Comparison of ENCODE assay signal across 33 cellular contexts in genomic region chr19:48023011-48023410, GRCh38. TPM values are rescaled to one million over a fixed set of nuclear protein-coding genes. Genes with fewer than 3 reads are reported as not detected.
"Had no signal": no experiment of that assay in that cellular context is flagged by ENCODE, and none has a peak within 500 bp of the region (broad histone marks: within the 10 kb centered on the region; RNA-seq: fewer than 3 reads in every experiment).

No MANE protein-coding gene starts in this region.

- DNase-seq: stimulated activated CD4-positive, alpha-beta T cell treated with anti-CD3 and anti-CD28 coated beads, Interleukin-2, amount 100 ng/mL, for 48 hours; stimulated activated CD4-positive, alpha-beta T cell treated with anti-CD3 and anti-CD28 coated beads, Interleukin-4, amount 100 ng/mL, for 1 hour; stimulated activated CD4-positive, alpha-beta T cell treated with anti-CD3 and anti-CD28 coated beads, Interleukin-4, amount 100 ng/mL, for 24 hours; stimulated activated CD4-positive, alpha-beta T cell treated with anti-CD3 and anti-CD28 coated beads, Interleukin-4, amount 100 ng/mL, for 4 hours; stimulated activated naive B cell treated with anti-CD40 and anti-IgM and Interleukin-4, amounts not matched to agents 10 μg/mL and 1 μg/mL and 100 μg/mL, for 72 hours; stimulated activated naive CD4-positive, alpha-beta T cell; stimulated activated naive CD4-positive, alpha-beta T cell treated with Interleukin-2 at 50 U/mL for 16 hours; stimulated activated naive CD8-positive, alpha-beta T cell treated with anti-CD3 and anti-CD28 coated beads, Interleukin-15, amount 100 ng/mL, for 72 hours; stimulated activated naive CD8-positive, alpha-beta T cell treated with anti-CD3 and anti-CD28 coated beads, Interleukin-15, Interleukin-2, amounts not matched to agents 100 U/mL and 50 U/mL, for 24 hours; stomach; substantia nigra; testis; thyroid gland; tibial artery; transverse colon; trophoblast cell; upper lobe of left lung; upper lobe of right lung; uterus had no signal

- H3K4me3 Mint-ChIP-seq: stimulated activated effector memory CD8-positive, alpha-beta T cell treated with anti-CD3 and anti-CD28 coated beads, Interleukin-12 subunit alpha, Interleukin-12 subunit beta, amount 100 ng/mL, for 72 hours; stimulated activated memory B cell treated with anti-CD40 and anti-IgM and Interleukin-4, amounts not matched to agents 10 μg/mL and 1 μg/mL and 100 μg/mL, for 72 hours; stimulated activated naive B cell treated with anti-CD40 and anti-IgM and Interleukin-4, amounts not matched to agents 10 μg/mL and 1 μg/mL and 100 μg/mL, for 72 hours; stimulated activated naive CD8-positive, alpha-beta T cell treated with anti-CD3 and anti-CD28 coated beads, Interleukin-15, amount 100 ng/mL, for 72 hours; stimulated activated naive CD8-positive, alpha-beta T cell treated with anti-CD3 and anti-CD28 coated beads, Interleukin-15, Interleukin-2, amounts not matched to agents 100 ng/mL and 50 ng/mL, for 24 hours; type B pancreatic cell had no signal

- H3K4me1 ChIP-seq: stomach, suprapubic skin, testis, thyroid gland, tibial artery, tibial nerve, transverse colon, upper lobe of left lung, upper lobe of right lung, uterus, vagina had no signal

- ATAC-seq: stimulated activated effector memory CD8-positive, alpha-beta T cell treated with anti-CD3 and anti-CD28 coated beads, Interleukin-12 subunit alpha, Interleukin-12 subunit beta, amount 100 ng/mL, for 72 hours; stimulated activated memory B cell treated with anti-CD40 and anti-IgM and Interleukin-4, amounts not matched to agents 10 μg/mL and 1 μg/mL and 100 μg/mL, for 72 hours; stimulated activated naive B cell treated with anti-CD40 and anti-IgM and Interleukin-4, amounts not matched to agents 10 μg/mL and 1 μg/mL and 100 μg/mL, for 72 hours; stimulated activated naive CD8-positive, alpha-beta T cell treated with anti-CD3 and anti-CD28 coated beads, Interleukin-15, amount 100 ng/mL, for 72 hours; stimulated activated naive CD8-positive, alpha-beta T cell treated with anti-CD3 and anti-CD28 coated beads, Interleukin-15, Interleukin-2, amounts not matched to agents 100 U/mL and 50 U/mL, for 24 hours; upper lobe of right lung had no signal

- H3K4me3 ChIP-seq: stomach, suprapubic skin, testis, thoracic aorta, thyroid gland, tibial artery, tibial nerve, transverse colon, upper lobe of left lung, upper lobe of right lung, uterus, vagina had no signal

- H3K36me3 Mint-ChIP-seq: stimulated activated effector memory CD8-positive, alpha-beta T cell treated with anti-CD3 and anti-CD28 coated beads, Interleukin-12 subunit alpha, Interleukin-12 subunit beta, amount 100 ng/mL, for 72 hours; stimulated activated memory B cell treated with anti-CD40 and anti-IgM and Interleukin-4, amounts not matched to agents 10 μg/mL and 1 μg/mL and 100 μg/mL, for 72 hours; type B pancreatic cell had no signal

- H3K4me1 Mint-ChIP-seq: stimulated activated effector memory CD8-positive, alpha-beta T cell treated with anti-CD3 and anti-CD28 coated beads, Interleukin-12 subunit alpha, Interleukin-12 subunit beta, amount 100 ng/mL, for 72 hours; stimulated activated memory B cell treated with anti-CD40 and anti-IgM and Interleukin-4, amounts not matched to agents 10 μg/mL and 1 μg/mL and 100 μg/mL, for 72 hours; stimulated activated naive B cell treated with anti-CD40 and anti-IgM and Interleukin-4, amounts not matched to agents 10 μg/mL and 1 μg/mL and 100 μg/mL, for 72 hours; stimulated activated naive CD8-positive, alpha-beta T cell treated with anti-CD3 and anti-CD28 coated beads, Interleukin-15, amount 100 ng/mL, for 72 hours had no signal

- FAIRE-seq: urothelium cell line had no signal

- H3K9me3 ChIP-seq: stomach, suprapubic skin, testis, thoracic aorta, thyroid gland, tibial artery, tibial nerve, transverse colon, upper lobe of left lung, upper lobe of right lung, uterus, vagina had no signal

- H3K36me3 ChIP-seq: stomach, suprapubic skin, thoracic aorta, thyroid gland, tibial artery, tibial nerve, transverse colon, upper lobe of left lung, upper lobe of right lung, uterus, vagina had no signal

- H3K9me3 Mint-ChIP-seq: stimulated activated effector memory CD8-positive, alpha-beta T cell treated with anti-CD3 and anti-CD28 coated beads, Interleukin-12 subunit alpha, Interleukin-12 subunit beta, amount 100 ng/mL, for 72 hours; stimulated activated naive CD8-positive, alpha-beta T cell treated with anti-CD3 and anti-CD28 coated beads, Interleukin-15, amount 100 ng/mL, for 72 hours; stimulated activated naive CD8-positive, alpha-beta T cell treated with anti-CD3 and anti-CD28 coated beads, Interleukin-15, Interleukin-2, amounts not matched to agents 100 ng/mL and 50 ng/mL, for 24 hours; type B pancreatic cell had no signal

- H3K27ac Mint-ChIP-seq: stimulated activated effector memory CD8-positive, alpha-beta T cell treated with anti-CD3 and anti-CD28 coated beads, Interleukin-12 subunit alpha, Interleukin-12 subunit beta, amount 100 ng/mL, for 72 hours; stimulated activated memory B cell treated with anti-CD40 and anti-IgM and Interleukin-4, amounts not matched to agents 10 μg/mL and 1 μg/mL and 100 μg/mL, for 72 hours; stimulated activated naive B cell treated with anti-CD40 and anti-IgM and Interleukin-4, amounts not matched to agents 10 μg/mL and 1 μg/mL and 100 μg/mL, for 72 hours; stimulated activated naive CD8-positive, alpha-beta T cell treated with anti-CD3 and anti-CD28 coated beads, Interleukin-15, amount 100 ng/mL, for 72 hours; stimulated activated naive CD8-positive, alpha-beta T cell treated with anti-CD3 and anti-CD28 coated beads, Interleukin-15, Interleukin-2, amounts not matched to agents 100 ng/mL and 50 ng/mL, for 24 hours; type B pancreatic cell had no signal

- H3K27ac ChIP-seq: stomach, suprapubic skin, testis, thoracic aorta, thyroid gland, tibial artery, tibial nerve, transverse colon, upper lobe of left lung, upper lobe of right lung, uterus, vagina had no signal

- H3K27me3 ChIP-seq: testis, thyroid gland, tibial nerve, upper lobe of left lung, vagina had no signal

RNA-seq across cellular contexts. Expression of gene CABP5, which starts 20.9 kb away (rescaled TPM):
- total RNA-seq: stomach, subcutaneous adipose tissue, suprapubic skin, temporal lobe, thoracic aorta, thyroid gland, tibial nerve, transverse colon, upper lobe of left lung, upper lobe of right lung, ureter, urinary bladder, uterus, vagina had no signal
- polyA plus RNA-seq: stomach, urinary bladder had no signal

RNA-seq across cellular contexts. Expression of gene ELSPBP1, which starts 28.6 kb away (rescaled TPM):
- total RNA-seq: stomach, subcutaneous adipose tissue, suprapubic skin, temporal lobe, thoracic aorta, thyroid gland, tibial nerve, transverse colon, upper lobe of left lung, upper lobe of right lung, ureter, urinary bladder, uterus, vagina had no signal
- polyA plus RNA-seq: stomach, urinary bladder had no signal

RNA-seq across cellular contexts. Expression of gene BSPH1, which starts 31.0 kb away (rescaled TPM):
- total RNA-seq: stomach, subcutaneous adipose tissue, suprapubic skin, temporal lobe, thoracic aorta, thyroid gland, tibial nerve, transverse colon, upper lobe of left lung, upper lobe of right lung, ureter, urinary bladder, uterus, vagina had no signal
- polyA plus RNA-seq: stomach, thymus, urinary bladder had no signal
